ENCODE assay signal across 18 cellular contexts in genomic region chr16:4455951-4456350, GRCh38. TPM values are rescaled to one million over a fixed set of nuclear protein-coding genes. Genes with fewer than 3 reads are reported as not detected.
DNase-seq lines count a peak whose midpoint lies in the region; ATAC-seq, FAIRE-seq and TF ChIP-seq lines count a peak whose summit lies in the region.
"Had no signal": no experiment of that assay in that cellular context is flagged by ENCODE, and none has a peak within 500 bp of the region (broad histone marks: within the 10 kb centered on the region; RNA-seq: fewer than 3 reads in every experiment).

No MANE protein-coding gene starts in this region.

- no peaks in the 10 kb centered on the region for H4K20me1 ChIP-seq in K562 (replicated peaks; ENCODE audit: control insufficient read depth, insufficient read depth, low read length)

- peak overlapping the region; percentile 30 for H3K27ac ChIP-seq in A673 (ENCODE audit: low read depth, low read length, poor library complexity, severe bottlenecking)
- no peak overlapping the region for H3K27ac ChIP-seq in K562 (ENCODE audit: extremely low read depth, low read depth, low read length)

- no peaks in the 10 kb centered on the region for H3K79me2 ChIP-seq in K562 (ENCODE audit: control insufficient read depth, insufficient read depth, low read length)

- in situ Hi-C loops in K562 (cut with MboI) = no loop called here

- no peak for TF ChIP-seq POLR2A in K562 (conservative IDR thresholded peaks at IDR 0.05)

- no peak for TF ChIP-seq RAD21 in K562 (CRISPR knock-in tag; conservative IDR thresholded peaks at IDR 0.05 in 1 of 2, IDR thresholded peaks at IDR 0.05 in 1 of 2)

- H3K4me2 ChIP-seq in K562 (ENCODE audit: insufficient read depth, low read length) = no peak overlapping the region

- 89% methylated on average over 10 of the region's 10 CpGs for WGBS in K562 (ENCODE audit: insufficient coverage, low coverage, missing lambda C conversion rate)

- H3K27me3 ChIP-seq in A673 (replicated peaks; ENCODE audit: insufficient read depth, low read depth, low read length, poor library complexity) (no peaks in the 10 kb centered on the region), H7 (ENCODE audit: control insufficient read depth, insufficient read depth, low read length) (no peaks in the 10 kb centered on the region), K562 (ENCODE audit: control insufficient read depth in 2 of 2, insufficient read depth in 2 of 2, low read length in 2 of 2) (no peaks in the 10 kb centered on the region)

- peak overlapping the region in 1 of 2 donors; percentile 85 for H3K27ac Mint-ChIP-seq in stimulated activated naive CD8-positive, alpha-beta T cell treated with anti-CD3 and anti-CD28 coated beads, Interleukin-15, amount 100 ng/mL, for 72 hours
- H3K27ac Mint-ChIP-seq: CD4-positive, alpha-beta T cell; IgD-negative memory B cell had no signal

- CTCF ChIA-PET in A673 (lab: Charles Lee) = no interaction called here
- CTCF ChIA-PET in K562 (lab: Yijun Ruan, JAX; ENCODE audit: low intra/inter-chr PET ratio) = no interaction called here

- H3K4me3 ChIP-seq in A673 (ENCODE audit: low read depth, low read length, poor library complexity, severe bottlenecking) (no peak overlapping the region), H7 (ENCODE audit: insufficient read depth, low read depth, low read length) (no peak overlapping the region), K562 (no peak overlapping the region)
- H3K4me3 ChIP-seq: HAP-1 had no signal

- DNase-seq in A673 (ENCODE audit: low spot score) (no peak), H7 (peak; percentile 35), K562 (ENCODE audit: extremely low read depth in 1 of 4, low spot score in 3 of 4) (no peak), NCI-H146 treated with DMSO at 0.1 percent for 48 hours (lab: John Stamatoyannopoulos, UW; ENCODE audit: unreplicated experiment) (no peak), NCI-H526 (lab: John Stamatoyannopoulos, UW) (no peak)
- no peak for DNase-seq in stimulated activated naive CD8-positive, alpha-beta T cell treated with anti-CD3 and anti-CD28 coated beads, Interleukin-15, amount 100 ng/mL, for 72 hours
- DNase-seq: ACHN; Calu3; CD4-positive, alpha-beta T cell; NCI-H1105 treated with DMSO at 0.1 percent for 48 hours; NCI-H1930; NCI-H2171 treated with DMSO at 0.1 percent for 48 hours; NCI-H446 treated with DMSO at 0.1 percent for 48 hours; NCI-H748 treated with DMSO at 0.1 percent for 48 hours; T-cell had no signal

- H3K4me1 ChIP-seq in A673 (ENCODE audit: insufficient read depth, low read length, poor library complexity, severe bottlenecking) (peaks cover 5% of the 10 kb centered on the region), K562 (replicated peaks in 1 of 2; ENCODE audit: control insufficient read depth in 2 of 2, insufficient read depth in 2 of 2, low read length in 2 of 2) (peaks cover under 1 to 6% of the 10 kb centered on the region in 2 experiments; a peak in 2 of 5 replicates)
- H3K4me1 ChIP-seq: HAP-1 had no signal

- peaks cover 26% of the 10 kb centered on the region for H3K4me1 Mint-ChIP-seq in stimulated activated naive CD8-positive, alpha-beta T cell treated with anti-CD3 and anti-CD28 coated beads, Interleukin-15, amount 100 ng/mL, for 72 hours

- no peaks in the 10 kb centered on the region for H3K9me1 ChIP-seq in K562 (ENCODE audit: control insufficient read depth, insufficient read depth, low read length)

- no peak overlapping the region for H2AFZ ChIP-seq in K562 (ENCODE audit: low read depth, low read length)

- H3K9ac ChIP-seq in K562 (ENCODE audit: insufficient read depth in 1 of 2, low read depth in 2 of 2, low read length in 2 of 2) = peak overlapping the region in 1 of 2 experiments; percentile 77; a peak in 2 of 4 replicates

- H3K36me3 ChIP-seq in A673 (ENCODE audit: insufficient read depth, low read length, poor library complexity, severe bottlenecking) (peaks cover 76% of the 10 kb centered on the region), H7 (replicated peaks; ENCODE audit: control insufficient read depth, insufficient read depth, low read length) (peaks cover 26% of the 10 kb centered on the region), K562 (ENCODE audit: control insufficient read depth, insufficient read depth, low read length) (peaks cover 78% of the 10 kb centered on the region)

- no peak overlapping the region for H3K4me3 Mint-ChIP-seq in stimulated activated naive CD8-positive, alpha-beta T cell treated with anti-CD3 and anti-CD28 coated beads, Interleukin-15, amount 100 ng/mL, for 72 hours
- H3K4me3 Mint-ChIP-seq: CD4-positive, alpha-beta T cell; IgD-negative memory B cell; T-cell had no signal

- FAIRE-seq in K562 (lab: Jason Lieb, UNC) = no peak
- FAIRE-seq: GM19239 had no signal

- POLR2A ChIA-PET in A673 (lab: Charles Lee; ENCODE audit: low non-redundant PET) (no interaction called here), K562 (lab: Yijun Ruan, JAX) (interaction anchor here (0.6 to 2.6 kb wide), 3 partner anchors 7 to 182 kb away, joined by 3 to 9 read pairs (median 3); no protein-coding TSS in a partner anchor)

- no peaks in the 10 kb centered on the region for H3K27me3 Mint-ChIP-seq in stimulated activated naive CD8-positive, alpha-beta T cell treated with anti-CD3 and anti-CD28 coated beads, Interleukin-15, amount 100 ng/mL, for 72 hours
- H3K27me3 Mint-ChIP-seq: CD4-positive, alpha-beta T cell; IgD-negative memory B cell; T-cell had no signal

- BruUV-seq in A673 (replicated peaks; lab: Mats Ljungman, UMichigan) = TSS peak; percentile 50
- TSS peak; percentile 39 for BruUV-seq in K562 (replicated peaks; lab: Mats Ljungman, UMichigan)

- no peaks in the 10 kb centered on the region for H3K9me3 Mint-ChIP-seq in stimulated activated naive CD8-positive, alpha-beta T cell treated with anti-CD3 and anti-CD28 coated beads, Interleukin-15, amount 100 ng/mL, for 72 hours
- H3K9me3 Mint-ChIP-seq: CD4-positive, alpha-beta T cell; IgD-negative memory B cell; T-cell had no signal

- TF ChIP-seq EP300 in K562 (IDR thresholded peaks at IDR 0.05; ENCODE audit: low read length) = no peak

- H3K9me3 ChIP-seq in A673 (ENCODE audit: low read depth, low read length, poor library complexity, severe bottlenecking) = no peaks in the 10 kb centered on the region
- H3K9me3 ChIP-seq in K562 (replicated peaks; ENCODE audit: control insufficient read depth, insufficient read depth, low read depth, low read length) = no peaks in the 10 kb centered on the region
- H3K9me3 ChIP-seq: HAP-1 had no signal

- intact Hi-C loops in A673 (cut with micrococcal nuclease; ENCODE audit: unreplicated experiment) = no loop called here
- intact Hi-C loops in K562 (cut with micrococcal nuclease) = no loop called here

- ATAC-seq in K562 = no peak
- ATAC-seq in stimulated activated naive CD8-positive, alpha-beta T cell treated with anti-CD3 and anti-CD28 coated beads, Interleukin-15, amount 100 ng/mL, for 72 hours = no peak
- ATAC-seq: T-cell had no signal

- no peak for TF ChIP-seq CTCF in A673 (conservative IDR thresholded peaks at IDR 0.05; ENCODE audit: low read depth, low read length)
- TF ChIP-seq CTCF in K562 (IDR thresholded peaks at IDR 0.05 in 2 of 3, conservative IDR thresholded peaks at IDR 0.05 in 1 of 3; ENCODE audit: insufficient read depth in 2 of 3, low read depth in 1 of 3, low read length in 3 of 3) = no peak

RNA-seq across cellular contexts. Expression of gene NMRAL1, which starts 18.5 kb away (rescaled TPM):
- total RNA-seq in A673 (2021) (85.8 and 98.8 TPM in 2 replicates), K562 (2014; rRNA removed) (111 and 116 TPM in 2 replicates), K562 (2014; rRNA removed; fragmentation: Illumina TruSeq; extraction: Trizol) (22.7 and 31.4 TPM in 2 replicates), K562 (2015; rRNA removed; fragmentation: Illumina TruSeq; extraction: Trizol) (62.5 and 66.7 TPM in 2 replicates), K562 (2021) (84.1 and 93.6 TPM in 2 replicates)
- total RNA-seq in H7 (2014; rRNA removed; shearing (Covaris generic)) = 85.4 and 102 TPM in 2 replicates
- 43.9 and 112 TPM in 2 replicates for total RNA-seq in K562 (2011; cell fraction: chromatin; rRNA removed; ENCODE audit: low replicate concordance)
- total RNA-seq in K562 (2011; cell fraction: nucleolus; rRNA removed) = 97.0 and 99.2 TPM in 2 replicates
- 59.2 and 66.6 TPM in 2 replicates for total RNA-seq in K562 (2011; cell fraction: nucleoplasm; rRNA removed)
- polyA plus RNA-seq in K562 (2011; rRNA removed) (51.1 and 59.7 TPM in 2 replicates), K562 (2014; fragmentation: Illumina TruSeq; extraction: Trizol) (63.2 and 88.3 TPM in 2 replicates), K562 (2014; fragmentation: Nextera tagmentation; extraction: Ambion mirVana) (10 to 100 TPM in 1 of 2 experiments, 1 to 10 TPM in 1; 6.3 to 16.8 TPM), K562 (2014; rRNA removed) (83.9 and 90.2 TPM in 2 replicates)
- polyA plus RNA-seq in K562 (2011; cell fraction: cytosol; rRNA removed) = 105 and 154 TPM in 2 replicates
- 56.5 and 83.6 TPM in 2 replicates for polyA plus RNA-seq in K562 (2011; cell fraction: nucleus; rRNA removed)
- polyA plus RNA-seq in K562 (2012) = 64.0 and 95.8 TPM in 2 replicates
- polyA minus RNA-seq in K562 (2011; rRNA and poly(A)+ RNA removed) = 37.2 and 42.5 TPM in 2 replicates
- 39.4 and 52.3 TPM in 2 replicates for polyA minus RNA-seq in K562 (2011; cell fraction: cytosol; rRNA and poly(A)+ RNA removed)
- 24.5 and 26.7 TPM in 2 replicates for polyA minus RNA-seq in K562 (2011; cell fraction: nucleus; rRNA and poly(A)+ RNA removed)

RNA-seq across cellular contexts. Expression of gene HMOX2, which starts 20.2 kb away (rescaled TPM):
- 59.4 and 63.0 TPM in 2 replicates for total RNA-seq in A673 (2021)
- 44.9 and 54.1 TPM in 2 replicates for total RNA-seq in H7 (2014; rRNA removed; shearing (Covaris generic))
- 31.3 and 64.7 TPM in 2 replicates for total RNA-seq in K562 (2011; cell fraction: chromatin; rRNA removed; ENCODE audit: low replicate concordance)
- total RNA-seq in K562 (2011; cell fraction: nucleolus; rRNA removed) = 39.3 and 41.4 TPM in 2 replicates
- total RNA-seq in K562 (2011; cell fraction: nucleoplasm; rRNA removed) = 40.9 and 52.2 TPM in 2 replicates
- total RNA-seq in K562 (2014; rRNA removed) = 78.6 and 84.7 TPM in 2 replicates
- 43.9 and 50.4 TPM in 2 replicates for total RNA-seq in K562 (2014; rRNA removed; fragmentation: Illumina TruSeq; extraction: Trizol)
- 60.0 and 66.7 TPM in 2 replicates for total RNA-seq in K562 (2015; rRNA removed; fragmentation: Illumina TruSeq; extraction: Trizol)
- 57.4 and 63.9 TPM in 2 replicates for total RNA-seq in K562 (2021)
- 55.5 and 55.8 TPM in 2 replicates for polyA plus RNA-seq in K562 (2011; rRNA removed)
- 47.4 and 72.1 TPM in 2 replicates for polyA plus RNA-seq in K562 (2011; cell fraction: cytosol; rRNA removed)
- 28.3 and 31.1 TPM in 2 replicates for polyA plus RNA-seq in K562 (2011; cell fraction: nucleus; rRNA removed)
- polyA plus RNA-seq in K562 (2012) = 55.2 and 61.7 TPM in 2 replicates
- 62.8 and 71.3 TPM in 2 replicates for polyA plus RNA-seq in K562 (2014; fragmentation: Illumina TruSeq; extraction: Trizol)
- 10 to 100 TPM; 26.8 to 46.3 TPM for polyA plus RNA-seq in K562 (2014; fragmentation: Nextera tagmentation; extraction: Ambion mirVana)
- polyA plus RNA-seq in K562 (2014; rRNA removed) = 87.4 and 88.1 TPM in 2 replicates
- 43.3 and 52.3 TPM in 2 replicates for polyA minus RNA-seq in K562 (2011; rRNA and poly(A)+ RNA removed)
- polyA minus RNA-seq in K562 (2011; cell fraction: cytosol; rRNA and poly(A)+ RNA removed) = 16.7 and 17.6 TPM in 2 replicates
- polyA minus RNA-seq in K562 (2011; cell fraction: nucleus; rRNA and poly(A)+ RNA removed) = 13.6 and 15.0 TPM in 2 replicates

RNA-seq across cellular contexts. Expression of gene DNAJA3, which starts 30.3 kb away (rescaled TPM):
- total RNA-seq in A673 (2021) = 101 and 105 TPM in 2 replicates
- total RNA-seq in H7 (2014; rRNA removed; shearing (Covaris generic)) = 85.5 and 87.8 TPM in 2 replicates
- total RNA-seq in K562 (2011; cell fraction: chromatin; rRNA removed; ENCODE audit: low replicate concordance) = 136 and 226 TPM in 2 replicates
- 126 and 149 TPM in 2 replicates for total RNA-seq in K562 (2011; cell fraction: nucleolus; rRNA removed)
- total RNA-seq in K562 (2011; cell fraction: nucleoplasm; rRNA removed) = 142 and 159 TPM in 2 replicates
- total RNA-seq in K562 (2014; rRNA removed) = 105 and 143 TPM in 2 replicates
- 59.6 and 64.7 TPM in 2 replicates for total RNA-seq in K562 (2014; rRNA removed; fragmentation: Illumina TruSeq; extraction: Trizol)
- 77.0 and 78.4 TPM in 2 replicates for total RNA-seq in K562 (2015; rRNA removed; fragmentation: Illumina TruSeq; extraction: Trizol)
- 86.1 and 86.6 TPM in 2 replicates for total RNA-seq in K562 (2021)
- 67.0 and 79.0 TPM in 2 replicates for polyA plus RNA-seq in K562 (2011; rRNA removed)
- polyA plus RNA-seq in K562 (2011; cell fraction: cytosol; rRNA removed) = 67.8 and 77.0 TPM in 2 replicates
- 144 and 165 TPM in 2 replicates for polyA plus RNA-seq in K562 (2011; cell fraction: nucleus; rRNA removed)
- 62.5 and 74.7 TPM in 2 replicates for polyA plus RNA-seq in K562 (2012)
- 80.0 and 88.3 TPM in 2 replicates for polyA plus RNA-seq in K562 (2014; fragmentation: Illumina TruSeq; extraction: Trizol)
- 10 to 100 TPM in 1 of 2 experiments, 1 to 10 TPM in 1; 8.1 to 14.1 TPM for polyA plus RNA-seq in K562 (2014; fragmentation: Nextera tagmentation; extraction: Ambion mirVana)
- 91.2 and 121 TPM in 2 replicates for polyA plus RNA-seq in K562 (2014; rRNA removed)
- 40.6 and 53.4 TPM in 2 replicates for polyA minus RNA-seq in K562 (2011; rRNA and poly(A)+ RNA removed)
- polyA minus RNA-seq in K562 (2011; cell fraction: cytosol; rRNA and poly(A)+ RNA removed) = 33.4 and 38.2 TPM in 2 replicates
- polyA minus RNA-seq in K562 (2011; cell fraction: nucleus; rRNA and poly(A)+ RNA removed) = 41.6 and 64.8 TPM in 2 replicates

RNA-seq across cellular contexts. Expression of gene CORO7, which starts 39.6 kb away (rescaled TPM):
- 24.4 and 31.2 TPM in 2 replicates for total RNA-seq in A673 (2021)
- 37.9 and 45.5 TPM in 2 replicates for total RNA-seq in H7 (2014; rRNA removed; shearing (Covaris generic))
- total RNA-seq in K562 (2011; cell fraction: chromatin; rRNA removed; ENCODE audit: low replicate concordance) = 91.2 and 301 TPM in 2 replicates
- total RNA-seq in K562 (2011; cell fraction: nucleolus; rRNA removed) = 159 and 160 TPM in 2 replicates
- 112 and 116 TPM in 2 replicates for total RNA-seq in K562 (2011; cell fraction: nucleoplasm; rRNA removed)
- total RNA-seq in K562 (2014; rRNA removed) = 30.5 and 37.8 TPM in 2 replicates
- total RNA-seq in K562 (2014; rRNA removed; fragmentation: Illumina TruSeq; extraction: Trizol) = 6.9 and 8.5 TPM in 2 replicates
- 18.7 and 21.0 TPM in 2 replicates for total RNA-seq in K562 (2015; rRNA removed; fragmentation: Illumina TruSeq; extraction: Trizol)
- 67.0 and 77.2 TPM in 2 replicates for total RNA-seq in K562 (2021)
- 15.4 and 35.9 TPM in 2 replicates for polyA plus RNA-seq in K562 (2011; rRNA removed)
- polyA plus RNA-seq in K562 (2011; cell fraction: cytosol; rRNA removed) = 17.5 and 26.3 TPM in 2 replicates
- polyA plus RNA-seq in K562 (2011; cell fraction: nucleus; rRNA removed) = 184 and 367 TPM in 2 replicates
- polyA plus RNA-seq in K562 (2012) = 31.1 and 80.3 TPM in 2 replicates
- polyA plus RNA-seq in K562 (2014; fragmentation: Illumina TruSeq; extraction: Trizol) = 21.6 and 29.6 TPM in 2 replicates
- under 1 TPM; 0.45 to 0.51 TPM for polyA plus RNA-seq in K562 (2014; fragmentation: Nextera tagmentation; extraction: Ambion mirVana)
- polyA plus RNA-seq in K562 (2014; rRNA removed) = 54.1 and 63.1 TPM in 2 replicates
- 11.1 and 17.7 TPM in 2 replicates for polyA minus RNA-seq in K562 (2011; rRNA and poly(A)+ RNA removed)
- 33.7 and 44.1 TPM in 2 replicates for polyA minus RNA-seq in K562 (2011; cell fraction: cytosol; rRNA and poly(A)+ RNA removed)
- 52.4 and 63.5 TPM in 2 replicates for polyA minus RNA-seq in K562 (2011; cell fraction: nucleus; rRNA and poly(A)+ RNA removed)
